ENCODE assay signal across 8 cellular contexts in the genomic region with DNA sequence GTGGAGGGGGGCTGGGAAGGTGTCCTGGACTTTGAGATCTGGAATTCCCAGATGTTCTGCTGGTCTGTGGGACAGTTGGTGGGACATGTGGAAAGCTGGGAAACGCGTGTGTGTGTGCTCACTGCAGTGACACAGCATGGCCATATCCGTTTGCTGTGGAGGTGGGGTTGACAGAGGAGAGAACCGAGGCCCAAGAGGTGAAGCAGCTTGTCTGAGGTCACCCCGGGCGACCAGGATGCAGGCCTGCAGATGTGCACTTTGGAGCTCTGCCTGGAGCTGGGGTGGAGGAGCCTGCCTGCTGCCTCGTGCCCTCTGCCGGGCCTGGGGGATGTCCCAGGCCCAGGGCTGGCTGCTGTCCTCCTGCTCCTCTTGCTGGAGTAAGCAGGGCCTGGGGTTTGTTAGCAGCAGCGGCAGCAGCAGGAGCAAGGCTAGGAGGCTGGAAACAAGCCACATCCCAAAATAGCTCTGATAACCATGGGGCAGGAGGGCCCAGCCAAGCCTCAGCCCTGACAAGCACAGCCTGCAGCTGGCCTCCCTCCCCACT.
DNase-seq lines count a peak whose midpoint lies in the region; ATAC-seq, FAIRE-seq and TF ChIP-seq lines count a peak whose summit lies in the region.
"Not testable (repeated sequence)": the region's sequence is repeated elsewhere in the genome, so short reads cannot be mapped to it uniquely, and the experiment has no call there.

No MANE protein-coding gene starts in this region.

- not testable (repeated sequence) for H2AK5ac ChIP-seq in neuronal stem cell (ENCODE audit: low read depth, low read length)

- not testable (repeated sequence) for H3K4me3 ChIP-seq in AG04449 (ENCODE audit: low read depth, low read length); astrocyte (ENCODE audit: insufficient read depth, low read depth, low read length); fibroblast of lung (replicated peaks in 1 of 4; ENCODE audit: control extremely low read depth in 1 of 4, insufficient read depth in 1 of 4, low read depth in 3 of 4, low read length in 4 of 4); neuronal stem cell (ENCODE audit: low read length in 2 of 2); subcutaneous abdominal adipose tissue (ENCODE audit: low read depth in 1 of 5, low read length in 5 of 5)

- not testable (repeated sequence) for H3K27me3 ChIP-seq in astrocyte (ENCODE audit: insufficient read depth, low read length); fibroblast of lung (ENCODE audit: control insufficient read depth, insufficient read depth, low read length); layer of hippocampus (ENCODE audit: control insufficient read depth, insufficient read depth, low read length); neuronal stem cell (ENCODE audit: control insufficient read depth in 3 of 3, insufficient read depth in 3 of 3, low read depth in 1 of 3, low read length in 3 of 3); subcutaneous abdominal adipose tissue (ENCODE audit: control insufficient read depth in 5 of 5, insufficient read depth in 4 of 5, low read length in 5 of 5)

- not testable (repeated sequence) for H2BK12ac ChIP-seq in neuronal stem cell (ENCODE audit: low read length)

- not testable (repeated sequence) for H2BK5ac ChIP-seq in neuronal stem cell (ENCODE audit: low read length)

- not testable (repeated sequence) for H2BK15ac ChIP-seq in neuronal stem cell (ENCODE audit: low read length)

- not testable (repeated sequence) for H3K9ac ChIP-seq in astrocyte (ENCODE audit: low read length)
- H3K9ac ChIP-seq in fibroblast of lung (ENCODE audit: insufficient read depth, low read length): peak overlapping the region; percentile 37
- peak overlapping the region; percentile 44 for H3K9ac ChIP-seq in neuronal stem cell (ENCODE audit: low read depth, low read length, poor library complexity)
- peak overlapping the region in 1 of 5 donors; percentile 48 for H3K9ac ChIP-seq in subcutaneous abdominal adipose tissue (ENCODE audit: low read length in 5 of 5)

- not testable (repeated sequence) for H4K91ac ChIP-seq in neuronal stem cell (ENCODE audit: low read depth, low read length, poor library complexity)

- TF ChIP-seq CTCF in AG04449 (IDR thresholded peaks at IDR 0.05; ENCODE audit: insufficient read depth, low read length, missing control alignments); astrocyte (IDR thresholded peaks at IDR 0.05; ENCODE audit: insufficient read depth, low read depth, low read length); fibroblast of lung (conservative IDR thresholded peaks at IDR 0.05 in 1 of 2, IDR thresholded peaks at IDR 0.05 in 1 of 2; ENCODE audit: low read depth in 1 of 2, low read length in 2 of 2): not testable (repeated sequence)

- H3K4me1 ChIP-seq in astrocyte (ENCODE audit: insufficient read depth, low read length) (peaks cover 31% of the 10 kb centered on the region), fibroblast of lung (ENCODE audit: control insufficient read depth, extremely low read depth, insufficient read depth, low read length) (peaks cover 38% of the 10 kb centered on the region), neuronal stem cell (ENCODE audit: control insufficient read depth in 2 of 2, insufficient read depth in 1 of 2, low read depth in 1 of 2, low read length in 2 of 2) (peaks cover 10 to 21% of the 10 kb centered on the region in 2 donors), subcutaneous abdominal adipose tissue (ENCODE audit: control insufficient read depth in 5 of 5, insufficient read depth in 5 of 5, low read length in 5 of 5) (peaks cover 11 to 87% (median 72%) of the 10 kb centered on the region in 5 donors)

- not testable (repeated sequence) for H4K20me1 ChIP-seq in astrocyte (ENCODE audit: insufficient read depth, low read length); fibroblast of lung (ENCODE audit: control insufficient read depth, extremely low read depth, insufficient read depth, low read length)

- H3K27ac ChIP-seq in astrocyte (ENCODE audit: low read depth, low read length); neuronal stem cell (replicated peaks; ENCODE audit: low read length): not testable (repeated sequence)
- H3K27ac ChIP-seq in fibroblast of lung (ENCODE audit: insufficient read depth, low read length) (peak overlapping the region; percentile 78), layer of hippocampus (ENCODE audit: low read depth, low read length) (peak overlapping the region; percentile 78), subcutaneous abdominal adipose tissue (ENCODE audit: low read depth, low read length) (peak overlapping the region; percentile 67)

- not testable (repeated sequence) for H3K79me1 ChIP-seq in neuronal stem cell (ENCODE audit: low read depth, low read length)

- H3K9me3 ChIP-seq in astrocyte (ENCODE audit: insufficient read depth, low read depth, low read length); fibroblast of lung (ENCODE audit: control insufficient read depth, insufficient read depth, low read depth, low read length); neuronal stem cell (replicated peaks in 1 of 2; ENCODE audit: control insufficient read depth in 2 of 2, insufficient read depth in 1 of 2, low read depth in 1 of 2, low read length in 2 of 2); subcutaneous abdominal adipose tissue (ENCODE audit: control insufficient read depth in 5 of 5, low read length in 5 of 5): not testable (repeated sequence)

- H3K4me1 Mint-ChIP-seq in astrocyte (ENCODE audit: low read depth, unreplicated experiment): peaks cover 26% of the 10 kb centered on the region

- H2AFZ ChIP-seq in astrocyte (ENCODE audit: low read depth, low read length); fibroblast of lung (ENCODE audit: low read length); neuronal stem cell (ENCODE audit: low read length): not testable (repeated sequence)

- not testable (repeated sequence) for H3K14ac ChIP-seq in neuronal stem cell (ENCODE audit: low read length)

- H2BK120ac ChIP-seq in neuronal stem cell (ENCODE audit: low read depth, low read length): not testable (repeated sequence)

- peak; percentile 53 for ATAC-seq in SK-N-SH treated with all-trans-retinoic acid at 6 μM for 48 hours

- peak; percentile 51 for DNase-seq in AG04449 (ENCODE audit: low read depth, low spot score)
- peak; percentile 30 for DNase-seq in HCEC 1CT
- DNase-seq in astrocyte (ENCODE audit: low read depth): peak; percentile 74
- DNase-seq in fibroblast of lung (ENCODE audit: low read depth in 2 of 2): peak; percentile 81 to 93
- DNase-seq in neuronal stem cell (ENCODE audit: low spot score): not testable (repeated sequence)

- H3K79me2 ChIP-seq in astrocyte (ENCODE audit: insufficient read depth, low read length); fibroblast of lung (ENCODE audit: control insufficient read depth, insufficient read depth, low read length): not testable (repeated sequence)

- H3K23ac ChIP-seq in neuronal stem cell (ENCODE audit: low read depth, low read length, poor library complexity): not testable (repeated sequence)

- H3K9me3 Mint-ChIP-seq in astrocyte (ENCODE audit: unreplicated experiment): not testable (repeated sequence)

- H4K8ac ChIP-seq in neuronal stem cell (ENCODE audit: low read depth, low read length): not testable (repeated sequence)

- not testable (repeated sequence) for H3K27me3 Mint-ChIP-seq in astrocyte (ENCODE audit: low read depth, unreplicated experiment)

- not testable (repeated sequence) for H3K4me2 ChIP-seq in astrocyte (ENCODE audit: low read length); fibroblast of lung (ENCODE audit: extremely low read depth, insufficient read depth, low read length); neuronal stem cell (ENCODE audit: insufficient read depth, low read length, poor library complexity, severe bottlenecking)

- H3K4me3 Mint-ChIP-seq in astrocyte (ENCODE audit: unreplicated experiment): not testable (repeated sequence)

- H3K36me3 ChIP-seq in astrocyte (ENCODE audit: insufficient read depth, low read length); fibroblast of lung (ENCODE audit: control insufficient read depth, insufficient read depth, low read length); neuronal stem cell (replicated peaks in 1 of 2; ENCODE audit: control insufficient read depth in 2 of 2, insufficient read depth in 2 of 2, low read length in 2 of 2): not testable (repeated sequence)
- peaks cover 0 to 11% (median 3%) of the 10 kb centered on the region in 5 donors for H3K36me3 ChIP-seq in subcutaneous abdominal adipose tissue (ENCODE audit: control insufficient read depth in 5 of 5, insufficient read depth in 5 of 5, low read length in 5 of 5)

- not testable (repeated sequence) for H3K36me3 Mint-ChIP-seq in astrocyte (ENCODE audit: low read depth, unreplicated experiment)

- H3K18ac ChIP-seq in neuronal stem cell (ENCODE audit: low read length): not testable (repeated sequence)

- not testable (repeated sequence) for H3K4ac ChIP-seq in neuronal stem cell (ENCODE audit: low read length)

- POLR2A ChIA-PET in AG04449 (lab: Yijun Ruan, JAX): not testable (repeated sequence)

- WGBS in neuronal stem cell (ENCODE audit: extremely low coverage in 2 of 2, insufficient read length in 2 of 2, insufficient replicate concordance in 1 of 2), 2 donors: no CpG with 5 or more reads among the region's 9 CpGs

- peak overlapping the region; percentile 94 for H3K27ac Mint-ChIP-seq in astrocyte (ENCODE audit: unreplicated experiment)

- FAIRE-seq in astrocyte (lab: Jason Lieb, UNC): not testable (repeated sequence)

- CTCF ChIA-PET in AG04449 (lab: Yijun Ruan, JAX): interaction anchor here (1.2 to 1.7 kb wide), 4 partner anchors 9 to 121 kb away, joined by 3 to 8 read pairs (median 4); no protein-coding TSS in a partner anchor
